Comparison of ENCODE assay signal across 3 cellular contexts in the genomic region with DNA sequence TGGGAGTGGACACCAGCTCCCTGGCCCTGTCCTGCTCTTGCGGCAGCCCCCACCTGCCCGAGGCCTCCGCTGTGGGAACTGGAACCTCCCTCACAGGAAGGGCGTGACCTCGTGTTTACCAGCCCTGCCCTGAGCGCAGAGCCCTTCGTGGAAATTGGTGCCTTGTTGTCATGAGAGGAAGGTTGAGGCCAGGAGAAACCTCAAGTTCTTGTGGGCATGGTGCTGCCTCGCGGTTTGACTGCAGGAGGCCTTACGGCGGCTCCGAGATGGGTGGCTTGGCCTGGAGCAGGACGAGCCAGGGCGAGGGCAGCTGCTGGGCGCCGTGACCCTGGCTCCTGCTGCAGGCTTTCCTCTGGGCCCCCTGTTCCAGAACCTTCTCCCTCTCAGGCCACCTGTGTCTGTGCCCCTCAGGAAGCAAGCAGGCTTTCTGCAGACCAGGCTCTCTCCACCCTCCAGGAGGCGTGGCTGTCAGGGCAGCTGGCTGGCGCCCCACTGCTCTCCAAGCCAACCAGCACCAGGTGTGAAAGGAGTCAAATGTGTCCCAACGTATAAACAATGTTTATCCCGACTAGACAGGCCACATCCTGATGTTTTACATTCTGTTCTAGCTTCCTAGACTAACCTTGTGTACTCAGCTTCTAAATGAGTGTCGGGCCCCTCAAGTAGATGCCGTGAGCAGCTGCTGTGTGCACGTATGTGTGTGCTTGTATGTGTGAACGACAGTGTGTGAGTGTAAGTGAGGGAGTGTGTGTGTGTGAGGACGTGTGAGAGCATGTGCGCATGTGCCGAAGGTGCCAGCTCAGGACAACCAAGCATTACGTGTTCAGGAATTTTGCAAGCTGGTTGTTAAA.
TF ChIP-seq lines count a peak whose summit lies in the region.

No MANE protein-coding gene starts in this region.

TF ChIP-seq in SK-N-SH, 30 proteins besides CTCF, POLR2A, EP300 and RAD21:
- no peak for TF ChIP-seq CHD2 (IDR thresholded peaks at IDR 0.05; ENCODE audit: low read length, partially characterized antibody)
- TF ChIP-seq JUND (IDR thresholded peaks at IDR 0.05), result no peak
- TF ChIP-seq SMC3 (IDR thresholded peaks at IDR 0.05; ENCODE audit: low read depth, low read length), result no peak
- TF ChIP-seq, protein P1, sequence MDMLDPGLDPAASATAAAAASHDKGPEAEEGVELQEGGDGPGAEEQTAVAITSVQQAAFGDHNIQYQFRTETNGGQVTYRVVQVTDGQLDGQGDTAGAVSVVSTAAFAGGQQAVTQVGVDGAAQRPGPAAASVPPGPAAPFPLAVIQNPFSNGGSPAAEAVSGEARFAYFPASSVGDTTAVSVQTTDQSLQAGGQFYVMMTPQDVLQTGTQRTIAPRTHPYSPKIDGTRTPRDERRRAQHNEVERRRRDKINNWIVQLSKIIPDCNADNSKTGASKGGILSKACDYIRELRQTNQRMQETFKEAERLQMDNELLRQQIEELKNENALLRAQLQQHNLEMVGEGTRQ (IDR thresholded peaks at IDR 0.05; ENCODE audit: borderline replicate concordance, low read depth, low read length), result no peak
- TF ChIP-seq, protein P2, sequence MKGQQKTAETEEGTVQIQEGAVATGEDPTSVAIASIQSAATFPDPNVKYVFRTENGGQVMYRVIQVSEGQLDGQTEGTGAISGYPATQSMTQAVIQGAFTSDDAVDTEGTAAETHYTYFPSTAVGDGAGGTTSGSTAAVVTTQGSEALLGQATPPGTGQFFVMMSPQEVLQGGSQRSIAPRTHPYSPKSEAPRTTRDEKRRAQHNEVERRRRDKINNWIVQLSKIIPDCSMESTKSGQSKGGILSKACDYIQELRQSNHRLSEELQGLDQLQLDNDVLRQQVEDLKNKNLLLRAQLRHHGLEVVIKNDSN (IDR thresholded peaks at IDR 0.05; ENCODE audit: borderline replicate concordance, low read depth), result no peak
- TF ChIP-seq, protein P3, sequence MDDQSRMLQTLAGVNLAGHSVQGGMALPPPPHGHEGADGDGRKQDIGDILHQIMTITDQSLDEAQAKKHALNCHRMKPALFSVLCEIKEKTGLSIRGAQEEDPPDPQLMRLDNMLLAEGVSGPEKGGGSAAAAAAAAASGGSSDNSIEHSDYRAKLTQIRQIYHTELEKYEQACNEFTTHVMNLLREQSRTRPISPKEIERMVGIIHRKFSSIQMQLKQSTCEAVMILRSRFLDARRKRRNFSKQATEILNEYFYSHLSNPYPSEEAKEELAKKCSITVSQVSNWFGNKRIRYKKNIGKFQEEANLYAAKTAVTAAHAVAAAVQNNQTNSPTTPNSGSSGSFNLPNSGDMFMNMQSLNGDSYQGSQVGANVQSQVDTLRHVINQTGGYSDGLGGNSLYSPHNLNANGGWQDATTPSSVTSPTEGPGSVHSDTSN (IDR thresholded peaks at IDR 0.05), result no peak
- no peak for TF ChIP-seq TEAD4 (IDR thresholded peaks at IDR 0.05; ENCODE audit: borderline replicate concordance, insufficient read depth)
- TF ChIP-seq, protein P4, sequence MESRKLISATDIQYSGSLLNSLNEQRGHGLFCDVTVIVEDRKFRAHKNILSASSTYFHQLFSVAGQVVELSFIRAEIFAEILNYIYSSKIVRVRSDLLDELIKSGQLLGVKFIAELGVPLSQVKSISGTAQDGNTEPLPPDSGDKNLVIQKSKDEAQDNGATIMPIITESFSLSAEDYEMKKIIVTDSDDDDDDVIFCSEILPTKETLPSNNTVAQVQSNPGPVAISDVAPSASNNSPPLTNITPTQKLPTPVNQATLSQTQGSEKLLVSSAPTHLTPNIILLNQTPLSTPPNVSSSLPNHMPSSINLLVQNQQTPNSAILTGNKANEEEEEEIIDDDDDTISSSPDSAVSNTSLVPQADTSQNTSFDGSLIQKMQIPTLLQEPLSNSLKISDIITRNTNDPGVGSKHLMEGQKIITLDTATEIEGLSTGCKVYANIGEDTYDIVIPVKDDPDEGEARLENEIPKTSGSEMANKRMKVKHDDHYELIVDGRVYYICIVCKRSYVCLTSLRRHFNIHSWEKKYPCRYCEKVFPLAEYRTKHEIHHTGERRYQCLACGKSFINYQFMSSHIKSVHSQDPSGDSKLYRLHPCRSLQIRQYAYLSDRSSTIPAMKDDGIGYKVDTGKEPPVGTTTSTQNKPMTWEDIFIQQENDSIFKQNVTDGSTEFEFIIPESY (IDR thresholded peaks at IDR 0.05; ENCODE audit: borderline replicate concordance, low read depth), result no peak
- no peak for TF ChIP-seq YY1 (IDR thresholded peaks at IDR 0.05; ENCODE audit: low read depth)
- TF ChIP-seq TAF1 (IDR thresholded peaks at IDR 0.05; ENCODE audit: borderline replicate concordance, low read depth, low read length), result no peak
- TF ChIP-seq GATA2 (CRISPR knock-in tag; IDR thresholded peaks at IDR 0.05), result no peak
- TF ChIP-seq NFIC (IDR thresholded peaks at IDR 0.05; ENCODE audit: borderline replicate concordance), result no peak
- no peak for TF ChIP-seq POLR2AphosphoS5 (IDR thresholded peaks at IDR 0.05; ENCODE audit: low read depth, low read length)
- TF ChIP-seq RXRA (IDR thresholded peaks at IDR 0.05; ENCODE audit: borderline replicate concordance, low read depth), result no peak
- no peak for TF ChIP-seq TCF12 (IDR thresholded peaks at IDR 0.05)

TF ChIP-seq in SK-N-SH treated with all-trans-retinoic acid at 6 μM for 48 hours, 23 proteins besides CTCF, POLR2A, EP300 and RAD21:
- TF ChIP-seq ZNF70 (CRISPR knock-in tag; IDR thresholded peaks at IDR 0.05), result no peak
- TF ChIP-seq OSR1 (CRISPR knock-in tag; IDR thresholded peaks at IDR 0.05), result no peak
- TF ChIP-seq, protein P5, sequence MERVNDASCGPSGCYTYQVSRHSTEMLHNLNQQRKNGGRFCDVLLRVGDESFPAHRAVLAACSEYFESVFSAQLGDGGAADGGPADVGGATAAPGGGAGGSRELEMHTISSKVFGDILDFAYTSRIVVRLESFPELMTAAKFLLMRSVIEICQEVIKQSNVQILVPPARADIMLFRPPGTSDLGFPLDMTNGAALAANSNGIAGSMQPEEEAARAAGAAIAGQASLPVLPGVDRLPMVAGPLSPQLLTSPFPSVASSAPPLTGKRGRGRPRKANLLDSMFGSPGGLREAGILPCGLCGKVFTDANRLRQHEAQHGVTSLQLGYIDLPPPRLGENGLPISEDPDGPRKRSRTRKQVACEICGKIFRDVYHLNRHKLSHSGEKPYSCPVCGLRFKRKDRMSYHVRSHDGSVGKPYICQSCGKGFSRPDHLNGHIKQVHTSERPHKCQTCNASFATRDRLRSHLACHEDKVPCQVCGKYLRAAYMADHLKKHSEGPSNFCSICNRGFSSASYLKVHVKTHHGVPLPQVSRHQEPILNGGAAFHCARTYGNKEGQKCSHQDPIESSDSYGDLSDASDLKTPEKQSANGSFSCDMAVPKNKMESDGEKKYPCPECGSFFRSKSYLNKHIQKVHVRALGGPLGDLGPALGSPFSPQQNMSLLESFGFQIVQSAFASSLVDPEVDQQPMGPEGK (CRISPR knock-in tag; IDR thresholded peaks at IDR 0.05; ENCODE audit: borderline replicate concordance), result no peak
- TF ChIP-seq TCF4 (CRISPR knock-in tag; IDR thresholded peaks at IDR 0.05; ENCODE audit: borderline replicate concordance), result no peak
- no peak for TF ChIP-seq ESRRG (CRISPR knock-in tag; IDR thresholded peaks at IDR 0.05)
- TF ChIP-seq SNAI2 (CRISPR knock-in tag; IDR thresholded peaks at IDR 0.05), result no peak
- TF ChIP-seq, protein P6, sequence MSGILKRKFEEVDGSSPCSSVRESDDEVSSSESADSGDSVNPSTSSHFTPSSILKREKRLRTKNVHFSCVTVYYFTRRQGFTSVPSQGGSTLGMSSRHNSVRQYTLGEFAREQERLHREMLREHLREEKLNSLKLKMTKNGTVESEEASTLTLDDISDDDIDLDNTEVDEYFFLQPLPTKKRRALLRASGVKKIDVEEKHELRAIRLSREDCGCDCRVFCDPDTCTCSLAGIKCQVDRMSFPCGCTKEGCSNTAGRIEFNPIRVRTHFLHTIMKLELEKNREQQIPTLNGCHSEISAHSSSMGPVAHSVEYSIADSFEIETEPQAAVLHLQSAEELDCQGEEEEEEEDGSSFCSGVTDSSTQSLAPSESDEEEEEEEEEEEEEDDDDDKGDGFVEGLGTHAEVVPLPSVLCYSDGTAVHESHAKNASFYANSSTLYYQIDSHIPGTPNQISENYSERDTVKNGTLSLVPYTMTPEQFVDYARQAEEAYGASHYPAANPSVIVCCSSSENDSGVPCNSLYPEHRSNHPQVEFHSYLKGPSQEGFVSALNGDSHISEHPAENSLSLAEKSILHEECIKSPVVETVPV (CRISPR knock-in tag; IDR thresholded peaks at IDR 0.05), result no peak

TF ChIP-seq in H1, 55 proteins besides CTCF, POLR2A, EP300 and RAD21:
- TF ChIP-seq POU5F1 (IDR thresholded peaks at IDR 0.05; ENCODE audit: low read depth, low read length) (no peak), JUND (IDR thresholded peaks at IDR 0.05; ENCODE audit: low read length) (no peak), BRCA1 (IDR thresholded peaks at IDR 0.05; ENCODE audit: low read depth, low read length) (no peak), GTF2F1 (IDR thresholded peaks at IDR 0.05; ENCODE audit: borderline replicate concordance, low read depth, low read length) (no peak), EZH2 (IDR thresholded peaks at IDR 0.05; ENCODE audit: low read depth, low read length, severe bottlenecking) (no peak), FOSL1 (IDR thresholded peaks at IDR 0.05; ENCODE audit: insufficient read depth, low read depth, low read length) (no peak), YY1 (IDR thresholded peaks at IDR 0.05; ENCODE audit: low read depth, low read length) (no peak), ASH2L (IDR thresholded peaks at IDR 0.05; ENCODE audit: low read length) (no peak), TAF1 (IDR thresholded peaks at IDR 0.05; ENCODE audit: low read depth, low read length) (no peak), NRF1 (IDR thresholded peaks at IDR 0.05; ENCODE audit: low read depth, low read length) (no peak), SUZ12 (IDR thresholded peaks at IDR 0.05; ENCODE audit: low read length) (no peak), SIX5 (IDR thresholded peaks at IDR 0.05; ENCODE audit: low read depth, low read length) (no peak), KDM5A (IDR thresholded peaks at IDR 0.05; ENCODE audit: low read length) (no peak), CBX5 (IDR thresholded peaks at IDR 0.05; ENCODE audit: low read depth, low read length) (no peak)
- TF ChIP-seq, protein P7, sequence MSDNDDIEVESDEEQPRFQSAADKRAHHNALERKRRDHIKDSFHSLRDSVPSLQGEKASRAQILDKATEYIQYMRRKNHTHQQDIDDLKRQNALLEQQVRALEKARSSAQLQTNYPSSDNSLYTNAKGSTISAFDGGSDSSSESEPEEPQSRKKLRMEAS (IDR thresholded peaks at IDR 0.05), result no peak
- TF ChIP-seq, protein P1 (IDR thresholded peaks at IDR 0.05; ENCODE audit: low read length), result no peak
- TF ChIP-seq, protein P8, sequence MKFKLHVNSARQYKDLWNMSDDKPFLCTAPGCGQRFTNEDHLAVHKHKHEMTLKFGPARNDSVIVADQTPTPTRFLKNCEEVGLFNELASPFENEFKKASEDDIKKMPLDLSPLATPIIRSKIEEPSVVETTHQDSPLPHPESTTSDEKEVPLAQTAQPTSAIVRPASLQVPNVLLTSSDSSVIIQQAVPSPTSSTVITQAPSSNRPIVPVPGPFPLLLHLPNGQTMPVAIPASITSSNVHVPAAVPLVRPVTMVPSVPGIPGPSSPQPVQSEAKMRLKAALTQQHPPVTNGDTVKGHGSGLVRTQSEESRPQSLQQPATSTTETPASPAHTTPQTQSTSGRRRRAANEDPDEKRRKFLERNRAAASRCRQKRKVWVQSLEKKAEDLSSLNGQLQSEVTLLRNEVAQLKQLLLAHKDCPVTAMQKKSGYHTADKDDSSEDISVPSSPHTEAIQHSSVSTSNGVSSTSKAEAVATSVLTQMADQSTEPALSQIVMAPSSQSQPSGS (IDR thresholded peaks at IDR 0.05; ENCODE audit: low read length), result no peak
